In the genomic region with DNA sequence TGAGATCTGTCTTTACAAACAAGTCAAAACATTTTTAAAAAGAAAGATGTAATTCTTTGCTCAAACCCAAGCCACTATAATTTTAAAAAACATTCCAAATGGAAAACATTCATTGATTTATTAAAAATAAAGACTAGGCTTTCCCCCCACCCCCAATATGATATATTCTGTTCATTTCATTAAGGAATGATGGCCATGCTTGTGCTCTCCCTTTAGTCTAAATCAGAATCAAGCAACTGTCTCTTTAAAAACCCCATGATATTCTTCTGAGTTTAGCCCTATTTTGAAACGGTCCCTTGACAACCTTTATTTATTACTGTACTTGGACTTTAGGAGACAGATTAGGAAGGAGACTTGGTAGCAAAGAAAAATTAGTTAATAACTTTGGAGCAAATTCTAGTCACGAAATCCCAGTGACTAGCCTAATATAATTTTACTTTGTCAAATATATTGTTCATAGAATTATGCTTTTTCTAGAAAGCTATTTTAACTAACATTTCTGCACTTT, we compare ENCODE assay signal across 18 cellular contexts. TPM values are rescaled to one million over a fixed set of nuclear protein-coding genes. Genes with fewer than 3 reads are reported as not detected.
DNase-seq lines count a peak whose midpoint lies in the region; ATAC-seq, FAIRE-seq and TF ChIP-seq lines count a peak whose summit lies in the region.
"Had no signal": no experiment of that assay in that cellular context is flagged by ENCODE, and none has a peak within 500 bp of the region (broad histone marks: within the 10 kb centered on the region; RNA-seq: fewer than 3 reads in every experiment).

No MANE protein-coding gene starts in this region.

- POLR2A ChIA-PET in Panc1 (lab: Charles Lee) (no interaction called here), endothelial cell of umbilical vein (lab: Charles Lee) (no interaction called here)

- dilution Hi-C loops in endothelial cell of umbilical vein (cut with MboI; ENCODE audit: extremely low pct_ligation_motif_present, low sequenced_read_pairs), result no loop called here

- FAIRE-seq in endothelial cell of umbilical vein (lab: Jason Lieb, UNC) (no peak), GM19239 (lab: Jason Lieb, UNC) (no peak)
- FAIRE-seq: H1 had no signal

- H3K4me1 ChIP-seq in Panc1 (ENCODE audit: control insufficient read depth, insufficient read depth, low read length) (peaks cover 63% of the 10 kb centered on the region), endothelial cell of umbilical vein (ENCODE audit: control insufficient read depth, extremely low read depth, insufficient read depth, low read length) (peaks cover 65% of the 10 kb centered on the region), endodermal cell (ENCODE audit: control insufficient read depth, insufficient read depth, low read length) (peaks cover 3% of the 10 kb centered on the region)

- H3K9ac ChIP-seq in endothelial cell of umbilical vein (replicated peaks; ENCODE audit: extremely low read depth, insufficient read depth, low read length), result no peak overlapping the region
- H3K9ac ChIP-seq in endodermal cell (ENCODE audit: extremely low read depth, low read length, poor library complexity, severe bottlenecking), result no peak overlapping the region
- H3K9ac ChIP-seq: KMS-11 had no signal

- TF ChIP-seq CTCF in HFFc6 (IDR thresholded peaks at IDR 0.05) (no peak), Panc1 (IDR thresholded peaks at IDR 0.05) (no peak), endothelial cell of umbilical vein (IDR thresholded peaks at IDR 0.05; ENCODE audit: extremely low read depth in 1 of 2, insufficient read depth in 1 of 2, low read depth in 1 of 2, low read length in 2 of 2) (no peak), osteocyte (IDR thresholded peaks at IDR 0.05) (no peak), endodermal cell (conservative IDR thresholded peaks at IDR 0.05) (no peak)

- no peaks in the 10 kb centered on the region for H3K9me3 ChIP-seq in Panc1 (ENCODE audit: control insufficient read depth, insufficient read depth, low read depth, low read length)
- no peaks in the 10 kb centered on the region for H3K9me3 ChIP-seq in endothelial cell of umbilical vein (replicated peaks; ENCODE audit: control insufficient read depth, insufficient read depth, low read length)
- no peaks in the 10 kb centered on the region for H3K9me3 ChIP-seq in endodermal cell (ENCODE audit: control insufficient read depth, low read length)
- H3K9me3 ChIP-seq: MG63, SJCRH30 had no signal

- TF ChIP-seq POLR2A in endothelial cell of umbilical vein (IDR thresholded peaks at IDR 0.05; ENCODE audit: low read depth, low read length), result no peak

- 80% methylated on average over 2 of the region's 2 CpGs; no CpG with 5 or more reads in 1 of the 2 experiments for WGBS in endodermal cell (ENCODE audit: insufficient coverage in 1 of 2, insufficient read length in 1 of 2), 2 experiments

- in situ Hi-C loops in Panc1 (cut with HindIII; ENCODE audit: low pct_unique_long_range_greater_than_20kb, low sequenced_read_pairs), result no loop called here

- peaks cover 91% of the 10 kb centered on the region for H3K4me1 Mint-ChIP-seq in HFFc6 (ENCODE audit: low read depth)
- H3K4me1 Mint-ChIP-seq in osteocyte (ENCODE audit: unreplicated experiment), result peaks cover 66% of the 10 kb centered on the region
- H3K4me1 Mint-ChIP-seq in endodermal cell, result peaks cover 12% of the 10 kb centered on the region

- H3K27ac ChIP-seq in Panc1 (ENCODE audit: low read length) (peak overlapping the region; percentile 78), endothelial cell of umbilical vein (ENCODE audit: insufficient read depth, low read depth, low read length) (peak overlapping the region; percentile 84), endodermal cell (ENCODE audit: low read depth, low read length) (no peak overlapping the region)
- H3K27ac ChIP-seq: KMS-11, SJCRH30 had no signal

- no peaks in the 10 kb centered on the region for H3K36me3 ChIP-seq in Panc1 (ENCODE audit: control insufficient read depth, insufficient read depth, low read length)
- H3K36me3 ChIP-seq in endothelial cell of umbilical vein (ENCODE audit: control insufficient read depth in 2 of 2, extremely low read depth in 1 of 2, insufficient read depth in 2 of 2, low read length in 2 of 2), result peaks cover 2 to 3% of the 10 kb centered on the region in 2 experiments
- H3K36me3 ChIP-seq in endodermal cell (ENCODE audit: control insufficient read depth, insufficient read depth, low read length), result peaks cover 10% of the 10 kb centered on the region

- intact Hi-C loops in Panc1 (cut with micrococcal nuclease; ENCODE audit: unreplicated experiment) (loop anchor here (5.0 kb wide), 1 partner anchor 34 kb away; no protein-coding TSS in a partner anchor), endothelial cell of umbilical vein (cut with micrococcal nuclease) (no loop called here)

- BruUV-seq in Panc1 (replicated peaks; lab: Mats Ljungman, UMichigan), result TSS peak; percentile 14
- BruUV-seq in endothelial cell of umbilical vein (replicated peaks; lab: Mats Ljungman, UMichigan), result no TSS peak

- H3K36me3 Mint-ChIP-seq in HFFc6 (ENCODE audit: low read depth) (peaks cover 39% of the 10 kb centered on the region), osteocyte (ENCODE audit: unreplicated experiment) (peaks cover 27% of the 10 kb centered on the region), endodermal cell (ENCODE audit: low read depth) (peaks cover 13% of the 10 kb centered on the region)

- peaks cover 3% of the 10 kb centered on the region for H3K27me3 Mint-ChIP-seq in HFFc6 (ENCODE audit: insufficient read depth)
- no peaks in the 10 kb centered on the region for H3K27me3 Mint-ChIP-seq in osteocyte (ENCODE audit: unreplicated experiment)
- no peaks in the 10 kb centered on the region for H3K27me3 Mint-ChIP-seq in endodermal cell (ENCODE audit: insufficient read depth)
- H3K27me3 Mint-ChIP-seq: CD4-positive, alpha-beta memory T cell had no signal

- H2AFZ ChIP-seq in endothelial cell of umbilical vein (ENCODE audit: low read depth, low read length), result no peak overlapping the region

- peaks cover 6% of the 10 kb centered on the region for H4K20me1 ChIP-seq in endothelial cell of umbilical vein (replicated peaks; ENCODE audit: control insufficient read depth, extremely low read depth, insufficient read depth, low read length)

- H3K9me3 Mint-ChIP-seq in HFFc6 (no peaks in the 10 kb centered on the region), osteocyte (ENCODE audit: unreplicated experiment) (no peaks in the 10 kb centered on the region), endodermal cell (no peaks in the 10 kb centered on the region)
- H3K9me3 Mint-ChIP-seq: CD4-positive, alpha-beta memory T cell had no signal

- no peaks in the 10 kb centered on the region for H3K9me1 ChIP-seq in endothelial cell of umbilical vein (replicated peaks; ENCODE audit: control insufficient read depth, extremely low read depth, insufficient read depth, low read length)

- peaks cover 79% of the 10 kb centered on the region for H3K79me2 ChIP-seq in endothelial cell of umbilical vein (ENCODE audit: control insufficient read depth, insufficient read depth, low read length)

- ATAC-seq in Panc1, result no peak

- H3K4me2 ChIP-seq in endothelial cell of umbilical vein (ENCODE audit: insufficient read depth, low read length), result peak overlapping the region; percentile 32
- H3K4me2 ChIP-seq: KMS-11 had no signal

- H3K4me3 Mint-ChIP-seq in HFFc6, result peak overlapping the region; percentile 56
- no peak overlapping the region for H3K4me3 Mint-ChIP-seq in osteocyte (ENCODE audit: unreplicated experiment)
- no peak overlapping the region for H3K4me3 Mint-ChIP-seq in endodermal cell

- H3K27ac Mint-ChIP-seq in HFFc6, result peak overlapping the region; percentile 76
- H3K27ac Mint-ChIP-seq in osteocyte (ENCODE audit: unreplicated experiment), result peak overlapping the region; percentile 39
- no peak overlapping the region for H3K27ac Mint-ChIP-seq in endodermal cell

- CTCF ChIA-PET in Panc1 (lab: Charles Lee) (no interaction called here), endothelial cell of umbilical vein (lab: Charles Lee) (interaction anchor here (0.7 to 1.4 kb wide), 2 partner anchors 12 to 17 kb away, joined by 3 to 5 read pairs; no protein-coding TSS in a partner anchor)

- H3K4me3 ChIP-seq in Panc1 (ENCODE audit: low read depth in 2 of 2, low read length in 2 of 2), result no peak overlapping the region
- H3K4me3 ChIP-seq in endothelial cell of umbilical vein (replicated peaks in 1 of 3; ENCODE audit: insufficient read depth in 1 of 3, low read depth in 1 of 3, low read length in 3 of 3), result no peak overlapping the region
- no peak overlapping the region for H3K4me3 ChIP-seq in endodermal cell (ENCODE audit: low read length)
- H3K4me3 ChIP-seq: MG63, SJCRH30 had no signal

- DNase-seq in HFFc6, result no peak
- DNase-seq in Panc1 (ENCODE audit: low read depth, low spot score), result no peak
- DNase-seq in endothelial cell of umbilical vein (ENCODE audit: low read depth, low spot score), result no peak
- no peak for DNase-seq in osteocyte (ENCODE audit: extremely low spot score, unreplicated experiment)
- DNase-seq in GM19239 (ENCODE audit: insufficient read length, low spot score), result no peak
- no peak for DNase-seq in endodermal cell
- no peak for DNase-seq in UCSD-AML1 (lab: John Stamatoyannopoulos, UW; ENCODE audit: unreplicated experiment)
- DNase-seq: CD4-positive, alpha-beta memory T cell; MG63; NCI-H1105; NCI-H1694; NCI-H2107; NCI-H2227 treated with DMSO at 0.1 percent for 48 hours; NCI-H524; RPMI8226; SJCRH30 had no signal

- H3K27me3 ChIP-seq in Panc1 (ENCODE audit: control insufficient read depth, insufficient read depth, low read length), result no peaks in the 10 kb centered on the region
- H3K27me3 ChIP-seq in endothelial cell of umbilical vein (ENCODE audit: control insufficient read depth in 2 of 2, insufficient read depth in 2 of 2, low read length in 2 of 2), result no peaks in the 10 kb centered on the region
- no peaks in the 10 kb centered on the region for H3K27me3 ChIP-seq in endodermal cell (ENCODE audit: control insufficient read depth, insufficient read depth, low read length, poor library complexity, severe bottlenecking)
- H3K27me3 ChIP-seq: MG63, SJCRH30 had no signal

RNA-seq across cellular contexts. Expression of a gene that starts 38.4 kb away (rescaled TPM):
- total RNA-seq in HFFc6 (2021; fragmentation: NEBNext Ultra II Directional; extraction: Animal tissue kit (Norgen Biotek cat#: 25700)), result 10 to 100 TPM; 56.8 to 81.2 (median 63.0) TPM
- total RNA-seq in Panc1 (2021; ENCODE audit: unreplicated experiment) (43.1 TPM), endothelial cell of umbilical vein (43.9 and 50.9 TPM in 2 replicates), osteocyte (51.3 and 51.5 TPM in 2 replicates), endodermal cell (10 to 100 TPM; 25.6 to 29.1 TPM)
- polyA plus RNA-seq in Panc1 (2012; ENCODE audit: insufficient read length), result 16.4 TPM
- polyA plus RNA-seq in endothelial cell of umbilical vein, result 5.9 and 7.6 TPM in 2 replicates
- 11.3 and 11.7 TPM in 2 replicates for polyA plus RNA-seq in endothelial cell of umbilical vein (2011; cell fraction: cytosol; rRNA removed)
- polyA plus RNA-seq in endothelial cell of umbilical vein (2011; cell fraction: nucleus; rRNA removed), result 45.7 and 53.1 TPM in 2 replicates
- 22.3 and 30.9 TPM in 2 replicates for polyA plus RNA-seq in endothelial cell of umbilical vein (2012)
- polyA minus RNA-seq in endothelial cell of umbilical vein, result 23.5 and 31.4 TPM in 2 replicates
- polyA minus RNA-seq in endothelial cell of umbilical vein (2011; cell fraction: cytosol; rRNA and poly(A)+ RNA removed), result 22.4 TPM
- 135 and 141 TPM in 2 replicates for polyA minus RNA-seq in endothelial cell of umbilical vein (2011; cell fraction: nucleus; rRNA and poly(A)+ RNA removed)
- 29.5 TPM for polyA plus RNA-seq in endodermal cell (2013, experiment 1 of 2)
- 30.2 TPM for polyA plus RNA-seq in endodermal cell (2013, experiment 2 of 2)
